Comparison of ENCODE assay signal across 11 cellular contexts in genomic region chr9:80285325-80285724, GRCh38.
DNase-seq lines count a peak whose midpoint lies in the region; FAIRE-seq and TF ChIP-seq lines count a peak whose summit lies in the region.
"Had no signal": no experiment of that assay in that cellular context is flagged by ENCODE, and none has a peak within 500 bp of the region (broad histone marks: within the 10 kb centered on the region; RNA-seq: fewer than 3 reads in every experiment).

No MANE protein-coding gene starts in this region.

- peak; percentile 62 for TF ChIP-seq CTCF in endodermal cell (conservative IDR thresholded peaks at IDR 0.05)
- TF ChIP-seq CTCF in lower leg skin (IDR thresholded peaks at IDR 0.05): no peak

- no peak overlapping the region for H3K4me3 Mint-ChIP-seq in endodermal cell
- H3K4me3 Mint-ChIP-seq: IgD-negative memory B cell had no signal

- no peaks in the 10 kb centered on the region for H3K9me3 Mint-ChIP-seq in endodermal cell

- no peaks in the 10 kb centered on the region for H3K36me3 Mint-ChIP-seq in endodermal cell (ENCODE audit: low read depth)

- no peak overlapping the region for H3K9ac ChIP-seq in endodermal cell (ENCODE audit: extremely low read depth, low read length, poor library complexity, severe bottlenecking)

- intact Hi-C loops in lower leg skin (cut with DNase I; ENCODE audit: low total_unique reads): no loop called here

- no peak overlapping the region for H3K27ac Mint-ChIP-seq in endodermal cell

- no peaks in the 10 kb centered on the region for H3K36me3 ChIP-seq in endodermal cell (ENCODE audit: control insufficient read depth, insufficient read depth, low read length)
- H3K36me3 ChIP-seq: ascending aorta, neutrophil had no signal

- H3K4me1 ChIP-seq in endodermal cell (ENCODE audit: control insufficient read depth, insufficient read depth, low read length): no peaks in the 10 kb centered on the region
- H3K4me1 ChIP-seq: ascending aorta had no signal

- H3K27ac ChIP-seq in endodermal cell (ENCODE audit: low read depth, low read length): no peak overlapping the region
- H3K27ac ChIP-seq: ascending aorta, neutrophil had no signal

- no peaks in the 10 kb centered on the region for H3K9me3 ChIP-seq in endodermal cell (ENCODE audit: control insufficient read depth, low read length)
- H3K9me3 ChIP-seq: ascending aorta, neutrophil had no signal

- no peaks in the 10 kb centered on the region for H3K27me3 ChIP-seq in endodermal cell (ENCODE audit: control insufficient read depth, insufficient read depth, low read length, poor library complexity, severe bottlenecking)
- H3K27me3 ChIP-seq: ascending aorta, neutrophil had no signal

- H3K4me3 ChIP-seq in endodermal cell (ENCODE audit: low read length): no peak overlapping the region
- no peak overlapping the region for H3K4me3 ChIP-seq in lower leg skin (ENCODE audit: low read depth, poor library complexity, severe bottlenecking)
- H3K4me3 ChIP-seq: ascending aorta had no signal

- TF ChIP-seq POLR2A in lower leg skin (IDR thresholded peaks at IDR 0.05): no peak

- FAIRE-seq in urothelium cell line (lab: Jason Lieb, UNC): no peak

- peak; percentile 12 for DNase-seq in EL
- DNase-seq in NCI-H69 (lab: John Stamatoyannopoulos, UW): peak; percentile 1
- DNase-seq in endodermal cell: peak; percentile 62
- DNase-seq in non-pigmented ciliary epithelial cell (ENCODE audit: low read depth): peak; percentile 6
- no peak for DNase-seq in urothelium cell line (ENCODE audit: low spot score)
- no peak for DNase-seq in glomerular visceral epithelial cell (ENCODE audit: extremely low spot score)
- no peak for DNase-seq in COLO668 (lab: John Stamatoyannopoulos, UW; ENCODE audit: unreplicated experiment)
- DNase-seq in lower leg skin (ENCODE audit: low spot score in 2 of 2): no peak

- WGBS in endodermal cell (ENCODE audit: insufficient coverage in 1 of 2, insufficient read length in 1 of 2), 2 experiments: 67% methylated on average over 2 of the region's 2 CpGs; no CpG with 5 or more reads in 1 of the 2 experiments
- 37 to 46% methylated on average over 2 of the region's 2 CpGs for WGBS in lower leg skin, 2 donors

- H3K27me3 Mint-ChIP-seq in endodermal cell (ENCODE audit: insufficient read depth): no peaks in the 10 kb centered on the region
- H3K27me3 Mint-ChIP-seq: IgD-negative memory B cell had no signal

- no peaks in the 10 kb centered on the region for H3K4me1 Mint-ChIP-seq in endodermal cell

Comparison
In these comparisons a context has a peak if more than half of its experiments do, and no peak if none do; other contexts are left out.
1. DNase-seq: peak in EL (single experiment), NCI-H69 (single experiment), endodermal cell (single experiment) and non-pigmented ciliary epithelial cell (single experiment); none in urothelium cell line (single experiment), glomerular visceral epithelial cell (single experiment), COLO668 (single experiment) and lower leg skin (0 of 2).